In genomic region chr9:35746583-35746982, GRCh38 we compare ENCODE assay signal across 8 cellular contexts. TPM values are rescaled to one million over a fixed set of nuclear protein-coding genes. Genes with fewer than 3 reads are reported as not detected.
DNase-seq lines count a peak whose midpoint lies in the region; ATAC-seq and TF ChIP-seq lines count a peak whose summit lies in the region.

No MANE protein-coding gene starts in this region.

- peak in 2 of 3 donors; percentile 62 to 76 for DNase-seq in Peyer's patch
- no peak for DNase-seq in esophagus squamous epithelium (lab: John Stamatoyannopoulos, UW)
- no peak for DNase-seq in psoas muscle
- DNase-seq in NCI-H1417 treated with DMSO at 0.1 percent for 48 hours (lab: John Stamatoyannopoulos, UW) = no peak
- no peak for DNase-seq in NCI-H187 (lab: John Stamatoyannopoulos, UW)

- H3K4me3 ChIP-seq in GM08714 (ENCODE audit: low read length) (peak overlapping the region; percentile 80), Peyer's patch (peak overlapping the region; percentile 16 to 96 (median 92)), esophagus squamous epithelium (peak overlapping the region; percentile 83 to 99 (median 90)), psoas muscle (peak overlapping the region; percentile 93)

- no peak for TF ChIP-seq CTCF in Peyer's patch (IDR thresholded peaks at IDR 0.05)
- TF ChIP-seq CTCF in esophagus squamous epithelium (IDR thresholded peaks at IDR 0.05) = no peak
- TF ChIP-seq CTCF in psoas muscle (IDR thresholded peaks at IDR 0.05) = no peak

- no peak for ATAC-seq in psoas muscle
- ATAC-seq in GM18873 (IDR thresholded peaks at IDR 0.05; ENCODE audit: low FRiP score, unreplicated experiment) = no peak
- no peak for ATAC-seq in GM18909 (IDR thresholded peaks at IDR 0.05; ENCODE audit: poor library complexity, unreplicated experiment)

- 25 to 29% methylated on average over 3 of the region's 3 CpGs for WGBS in esophagus squamous epithelium, 2 donors
- WGBS in psoas muscle, 3 donors = 12 to 32% (median 16%) methylated on average over 3 of the region's 3 CpGs

- TF ChIP-seq POLR2A in Peyer's patch (IDR thresholded peaks at IDR 0.05) (peak in 1 of 2 donors; percentile 77), esophagus squamous epithelium (IDR thresholded peaks at IDR 0.05) (no peak)

- H3K4me1 ChIP-seq in Peyer's patch = peaks cover 0 to 52% (median 17%) of the 10 kb centered on the region in 4 donors
- peaks cover 34 to 61% (median 34%) of the 10 kb centered on the region in 3 donors for H3K4me1 ChIP-seq in esophagus squamous epithelium
- H3K4me1 ChIP-seq in psoas muscle = peaks cover 51% of the 10 kb centered on the region

- peak overlapping the region in 3 of 4 donors; percentile 97 to 99 (median 97) for H3K27ac ChIP-seq in Peyer's patch
- peak overlapping the region in 1 of 4 donors; percentile 95 for H3K27ac ChIP-seq in esophagus squamous epithelium
- peak overlapping the region; percentile 90 for H3K27ac ChIP-seq in psoas muscle

- intact Hi-C loops in esophagus squamous epithelium (cut with DNase I) = no loop called here
- intact Hi-C loops in psoas muscle (cut with DNase I) = no loop called here

- H3K36me3 ChIP-seq in Peyer's patch = peaks cover 0 to 47% (median 3%) of the 10 kb centered on the region in 3 donors
- H3K36me3 ChIP-seq in esophagus squamous epithelium = peaks cover 10 to 49% (median 23%) of the 10 kb centered on the region in 3 donors
- peaks cover 25 to 64% of the 10 kb centered on the region in 2 donors for H3K36me3 ChIP-seq in psoas muscle (ENCODE audit: insufficient read depth in 1 of 2, low read depth in 1 of 2)

- H3K27me3 ChIP-seq in Peyer's patch (no peaks in the 10 kb centered on the region), esophagus squamous epithelium (no peaks in the 10 kb centered on the region), psoas muscle (ENCODE audit: insufficient read depth in 3 of 3, low read length in 2 of 3) (no peaks in the 10 kb centered on the region)

- H3K9me3 ChIP-seq in Peyer's patch (no peaks in the 10 kb centered on the region), esophagus squamous epithelium (no peaks in the 10 kb centered on the region), psoas muscle (no peaks in the 10 kb centered on the region)

RNA-seq across cellular contexts. Expression of gene GBA2, which starts 2.4 kb away (rescaled TPM):
- 100 to 1,000 TPM; 263 to 474 (median 436) TPM for total RNA-seq in Peyer's patch
- total RNA-seq in esophagus squamous epithelium = 10 to 100 TPM; 14.1 to 61.8 (median 42.0) TPM
- total RNA-seq in psoas muscle = 10 to 100 TPM; 36.1 to 83.6 (median 50.1) TPM
- polyA plus RNA-seq in psoas muscle = 100 to 1,000 TPM in 1 of 3 donors, 10 to 100 TPM in 2; 47.0 to 107 (median 47.4) TPM

RNA-seq across cellular contexts. Expression of gene RGP1, which starts 2.5 kb away (rescaled TPM):
- total RNA-seq in Peyer's patch (10 to 100 TPM; 16.5 to 44.4 (median 38.3) TPM), esophagus squamous epithelium (10 to 100 TPM in 3 of 4 donors, 1 to 10 TPM in 1; 8.0 to 17.5 (median 11.6) TPM), psoas muscle (10 to 100 TPM; 32.3 to 51.0 (median 37.4) TPM)
- 10 to 100 TPM; 10.7 to 34.6 (median 24.0) TPM for polyA plus RNA-seq in psoas muscle

RNA-seq across cellular contexts. Expression of gene MSMP, which starts 7.5 kb away (rescaled TPM):
- total RNA-seq in Peyer's patch = not detected
- total RNA-seq in esophagus squamous epithelium = not detected
- not detected for total RNA-seq in psoas muscle
- 1 to 10 TPM in 1 of 3 donors, under 1 TPM in 1, not detected in 1; 0.16 to 1.2 TPM for polyA plus RNA-seq in psoas muscle

RNA-seq across cellular contexts. Expression of gene CREB3, which starts 14.1 kb away (rescaled TPM):
- total RNA-seq in Peyer's patch = 10 to 100 TPM; 19.8 to 34.3 (median 28.5) TPM
- total RNA-seq in esophagus squamous epithelium = 10 to 100 TPM; 10.5 to 24.2 (median 19.2) TPM
- total RNA-seq in psoas muscle = 10 to 100 TPM; 16.1 to 22.4 (median 20.5) TPM
- polyA plus RNA-seq in psoas muscle = 10 to 100 TPM; 20.9 to 55.1 (median 27.8) TPM

RNA-seq across cellular contexts. Expression of gene TLN1, which starts 14.6 kb away (rescaled TPM):
- 100 to 1,000 TPM; 129 to 262 (median 188) TPM for total RNA-seq in Peyer's patch
- total RNA-seq in esophagus squamous epithelium = 100 to 1,000 TPM in 2 of 4 donors, 10 to 100 TPM in 2; 94.7 to 233 (median 112) TPM
- 100 to 1,000 TPM; 146 to 212 (median 152) TPM for total RNA-seq in psoas muscle
- polyA plus RNA-seq in psoas muscle = 100 to 1,000 TPM in 1 of 3 donors, 10 to 100 TPM in 2; 88.2 to 320 (median 96.5) TPM

Comparison
In these comparisons a context has a peak if more than half of its experiments do, and no peak if none do; other contexts are left out.
1. DNase-seq: peak in Peyer's patch (2 of 3); none in esophagus squamous epithelium (single experiment), psoas muscle (0 of 2), NCI-H1417 treated with DMSO at 0.1 percent for 48 hours (single experiment) and NCI-H187 (0 of 2).
2. Peak in every context shown above with its lines, with median percentiles within 50 percentile points of each other: H3K4me3 ChIP-seq.